ENCODE assay signal across 1 cellular context in the genomic region with DNA sequence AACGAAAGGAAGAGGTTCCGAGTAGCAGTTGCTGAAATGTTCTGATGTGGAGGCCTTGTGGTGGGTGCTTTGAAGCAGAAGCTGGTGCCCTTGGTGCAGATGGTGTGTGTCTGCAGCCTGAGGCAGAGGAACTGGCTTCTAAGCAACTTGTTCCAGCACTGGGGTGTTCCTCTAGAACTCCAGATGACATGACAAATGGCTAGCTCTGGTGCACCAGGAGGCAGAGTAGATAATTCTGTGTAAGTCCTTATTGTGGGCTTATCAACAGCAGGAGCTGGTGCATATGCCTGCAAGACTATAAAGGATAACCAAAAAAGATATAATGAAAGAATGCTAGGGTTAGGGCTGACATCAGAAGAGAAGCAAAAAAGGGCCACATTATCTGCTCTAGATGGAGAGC.
TF ChIP-seq lines count a peak whose summit lies in the region.

No MANE protein-coding gene starts in this region.

TF ChIP-seq in K562, 482 proteins besides CTCF, POLR2A, EP300 and RAD21 (continued from another document):
- TF ChIP-seq CHAMP1 (IDR thresholded peaks at IDR 0.05) (0 out of 2 replicates have a peak, but pooled peaks have one; percentile 21), CREB1 (IDR thresholded peaks at IDR 0.05) (peak; percentile 28; the same call in 1 of the 2 replicates), CREB1 (CRISPR knock-in tag; IDR thresholded peaks at IDR 0.05) (no peak), SMARCC2 (IDR thresholded peaks at IDR 0.05; ENCODE audit: low read depth) (peak; percentile 33; the same call in 1 of the 2 replicates), STAT5A (IDR thresholded peaks at IDR 0.05; ENCODE audit: borderline replicate concordance, low read length) (peak; percentile 86), TCF7 (IDR thresholded peaks at IDR 0.05; ENCODE audit: borderline replicate concordance) (no peak), HDAC3 (IDR thresholded peaks at IDR 0.05; ENCODE audit: borderline replicate concordance, partially characterized antibody) (peak; percentile 16), SMARCA4 (IDR thresholded peaks at IDR 0.05) (peak; percentile 79), TRIM24 (IDR thresholded peaks at IDR 0.05) (peak; percentile 81 to 87), MTA2 (IDR thresholded peaks at IDR 0.05; ENCODE audit: low read depth) (peak; percentile 81), PHB2 (IDR thresholded peaks at IDR 0.05; ENCODE audit: low read depth) (peak; percentile 61; the same call in 1 of the 2 replicates), NFIC (IDR thresholded peaks at IDR 0.05) (peak; percentile 92), KDM1A (IDR thresholded peaks at IDR 0.05) (peak; percentile 80), JUND (IDR thresholded peaks at IDR 0.05; ENCODE audit: borderline replicate concordance, low read depth, low read length) (no peak), JUND (tag; IDR thresholded peaks at IDR 0.05; ENCODE audit: borderline replicate concordance, low read depth, low read length) (peak; percentile 19; the same call in 1 of the 3 replicates), SMAD3 (CRISPR knock-in tag; conservative IDR thresholded peaks at IDR 0.05) (no peak), CBFA2T2 (conservative IDR thresholded peaks at IDR 0.05) (peak; percentile 95), CBFA2T3 (IDR thresholded peaks at IDR 0.05) (peak; percentile 98), MYBL2 (IDR thresholded peaks at IDR 0.05; ENCODE audit: low read depth) (no peak), MYBL2 (CRISPR knock-in tag; IDR thresholded peaks at IDR 0.05; ENCODE audit: borderline replicate concordance) (no peak), ZNF57 (CRISPR knock-in tag; IDR thresholded peaks at IDR 0.05) (no peak), CTBP1 (IDR thresholded peaks at IDR 0.05; ENCODE audit: borderline replicate concordance) (peak; percentile 19; the same call in 1 of the 2 replicates), DPF2 (IDR thresholded peaks at IDR 0.05) (peak; percentile 92), CREB3L1 (IDR thresholded peaks at IDR 0.05; ENCODE audit: borderline replicate concordance, low read depth) (peak; percentile 41; the same call in 1 of the 2 replicates), SOX6 (IDR thresholded peaks at IDR 0.05) (peak; percentile 86), NCOA1 (IDR thresholded peaks at IDR 0.05; ENCODE audit: low read depth) (peak; percentile 36; the same call in 1 of the 2 replicates), ZMIZ1 (IDR thresholded peaks at IDR 0.05; ENCODE audit: low read depth in 2 of 2, low read length in 2 of 2) (peak in 1 of 2 experiments; percentile 63; a peak in 2 of 4 replicates), NCOR1 (IDR thresholded peaks at IDR 0.05) (peak; percentile 90), KLF16 (IDR thresholded peaks at IDR 0.05) (peak; percentile 69), BHLHE40 (IDR thresholded peaks at IDR 0.05; ENCODE audit: low read length) (0 out of 2 replicates have a peak, but pooled peaks have one; percentile 9), TBL1XR1 (IDR thresholded peaks at IDR 0.05; ENCODE audit: low read length in 2 of 2) (0 out of 4 replicates have a peak, but pooled peaks of 1 of the 2 experiments have one; percentile 26), YY1 (IDR thresholded peaks at IDR 0.05; ENCODE audit: borderline replicate concordance in 1 of 3, control insufficient read depth in 1 of 3, extremely low read depth in 1 of 3, insufficient read depth in 3 of 3, insufficient read length in 1 of 3, insufficient replicate concordance in 2 of 3, low read depth in 1 of 3, low read length in 2 of 3) (no peak), GATAD2A (IDR thresholded peaks at IDR 0.05) (0 out of 2 replicates have a peak, but pooled peaks have one; percentile 18), SMARCE1 (IDR thresholded peaks at IDR 0.05) (peak; percentile 55; the same call in 1 of the 2 replicates)
- TF ChIP-seq, protein P1, sequence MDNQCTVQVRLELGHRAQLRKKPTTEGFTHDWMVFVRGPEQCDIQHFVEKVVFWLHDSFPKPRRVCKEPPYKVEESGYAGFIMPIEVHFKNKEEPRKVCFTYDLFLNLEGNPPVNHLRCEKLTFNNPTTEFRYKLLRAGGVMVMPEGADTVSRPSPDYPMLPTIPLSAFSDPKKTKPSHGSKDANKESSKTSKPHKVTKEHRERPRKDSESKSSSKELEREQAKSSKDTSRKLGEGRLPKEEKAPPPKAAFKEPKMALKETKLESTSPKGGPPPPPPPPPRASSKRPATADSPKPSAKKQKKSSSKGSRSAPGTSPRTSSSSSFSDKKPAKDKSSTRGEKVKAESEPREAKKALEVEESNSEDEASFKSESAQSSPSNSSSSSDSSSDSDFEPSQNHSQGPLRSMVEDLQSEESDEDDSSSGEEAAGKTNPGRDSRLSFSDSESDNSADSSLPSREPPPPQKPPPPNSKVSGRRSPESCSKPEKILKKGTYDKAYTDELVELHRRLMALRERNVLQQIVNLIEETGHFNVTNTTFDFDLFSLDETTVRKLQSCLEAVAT (IDR thresholded peaks at IDR 0.05), result no peak
- TF ChIP-seq, protein P2, sequence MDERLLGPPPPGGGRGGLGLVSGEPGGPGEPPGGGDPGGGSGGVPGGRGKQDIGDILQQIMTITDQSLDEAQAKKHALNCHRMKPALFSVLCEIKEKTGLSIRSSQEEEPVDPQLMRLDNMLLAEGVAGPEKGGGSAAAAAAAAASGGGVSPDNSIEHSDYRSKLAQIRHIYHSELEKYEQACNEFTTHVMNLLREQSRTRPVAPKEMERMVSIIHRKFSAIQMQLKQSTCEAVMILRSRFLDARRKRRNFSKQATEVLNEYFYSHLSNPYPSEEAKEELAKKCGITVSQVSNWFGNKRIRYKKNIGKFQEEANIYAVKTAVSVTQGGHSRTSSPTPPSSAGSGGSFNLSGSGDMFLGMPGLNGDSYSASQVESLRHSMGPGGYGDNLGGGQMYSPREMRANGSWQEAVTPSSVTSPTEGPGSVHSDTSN (CRISPR knock-in tag; IDR thresholded peaks at IDR 0.05; ENCODE audit: low read depth), result no peak
- TF ChIP-seq, protein P2 (tag; conservative IDR thresholded peaks at IDR 0.05; ENCODE audit: low read depth), result peak; percentile 95
